Comparison of ENCODE assay signal across 8 cellular contexts in the genomic region with DNA sequence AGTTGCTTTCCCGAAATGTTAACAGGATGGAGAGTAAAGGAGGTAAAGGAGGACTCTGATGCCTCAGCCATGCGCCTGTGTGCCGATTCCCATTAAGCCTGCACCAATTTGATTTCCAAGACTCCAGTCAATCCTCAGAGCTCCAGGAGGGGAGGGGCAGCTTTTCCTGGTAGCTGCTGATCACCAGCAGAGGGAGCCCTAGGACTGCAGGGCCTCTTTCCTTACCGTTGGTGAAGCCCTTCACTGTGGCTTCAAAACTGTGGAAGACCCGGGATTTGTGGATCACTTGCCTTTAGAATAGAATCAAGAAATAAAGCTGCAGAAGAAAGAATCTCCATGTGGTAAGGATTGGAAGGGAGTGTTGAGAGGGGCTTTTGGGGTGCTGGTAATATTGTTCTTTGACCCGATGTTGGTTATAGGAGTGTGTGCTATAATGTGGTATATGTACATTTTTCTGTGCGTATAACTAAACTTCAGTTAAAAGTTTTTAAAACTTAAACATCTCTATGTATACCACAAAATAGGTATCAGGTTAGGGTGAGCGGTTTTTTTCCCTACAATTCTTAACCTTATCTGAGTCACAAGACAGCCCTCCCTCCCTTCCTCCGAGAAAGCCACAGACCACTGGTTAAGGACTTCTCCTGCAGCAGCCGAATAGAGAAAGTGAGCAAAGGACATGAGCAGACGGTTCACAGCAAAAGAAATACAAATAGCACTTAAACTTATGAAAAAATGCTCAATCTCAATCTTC. TPM values are rescaled to one million over a fixed set of nuclear protein-coding genes. Genes with fewer than 3 reads are reported as not detected.
DNase-seq lines count a peak whose midpoint lies in the region; ATAC-seq and TF ChIP-seq lines count a peak whose summit lies in the region.

No MANE protein-coding gene starts in this region.

- ATAC-seq in GM19397 (IDR thresholded peaks at IDR 0.05; ENCODE audit: unreplicated experiment) = no peak

- DNase-seq in Caki2 (ENCODE audit: low read depth) (peak; percentile 69), RKO (ENCODE audit: low spot score) (peak; percentile 86), fibroblast of the conjunctiva (ENCODE audit: low read depth) (peak; percentile 51), nucleus accumbens (lab: John Stamatoyannopoulos, UW) (peak in 44 of 56 donors; percentile 1 to 80 (median 30)), tibial artery (peak in 1 of 2 donors; percentile 41)
- DNase-seq in Jurkat, Clone E6-1 (ENCODE audit: low read depth, low spot score) = peak; percentile 90
- peak; percentile 44 to 52 for DNase-seq in activated T-helper 1 cell treated with anti-CD3 and anti-CD28 coated beads, Interleukin-2, amount 50 U/mL, for 16 hours (ENCODE audit: low read depth in 1 of 2, low spot score in 1 of 2)

- peaks cover 0 to 17% (median 0%) of the 10 kb centered on the region in 3 donors for H3K36me3 ChIP-seq in tibial artery

- in situ Hi-C loops in Caki2 (cut with HindIII; ENCODE audit: low pct_unique_long_range_greater_than_20kb, low sequenced_read_pairs) = no loop called here

- peak; percentile 58 to 59 for TF ChIP-seq CTCF in tibial artery (IDR thresholded peaks at IDR 0.05)

- H3K4me3 ChIP-seq in Jurkat, Clone E6-1 (ENCODE audit: low read length) = peak overlapping the region; percentile 35
- no peak overlapping the region for H3K4me3 ChIP-seq in tibial artery

- no peaks in the 10 kb centered on the region for H3K27me3 ChIP-seq in tibial artery

- no peak overlapping the region for H3K27ac ChIP-seq in tibial artery

- H3K4me1 ChIP-seq in tibial artery = peaks cover 0 to 12% (median 2%) of the 10 kb centered on the region in 4 donors

- no peaks in the 10 kb centered on the region for H3K9me3 ChIP-seq in tibial artery

- intact Hi-C loops in tibial artery (cut with DNase I; ENCODE audit: low total_unique reads) = loop anchor here (2.0 to 10.0 kb wide), 4 partner anchors 95 to 667 kb away; partner anchors contain the start of genes SERINC3 and YWHAB

RNA-seq across cellular contexts. Expression of gene OSER1, which starts 6.9 kb away (rescaled TPM):
- 72.4 and 79.6 TPM in 2 replicates for total RNA-seq in Caki2 (2014; rRNA removed; shearing (Covaris generic); ENCODE audit: low replicate concordance)
- polyA plus RNA-seq in Jurkat, Clone E6-1 (2012; ENCODE audit: insufficient read depth, insufficient read length) = 33.9 TPM

RNA-seq across cellular contexts. Expression of gene GDAP1L1, which starts 29.6 kb away (rescaled TPM):
- total RNA-seq in Caki2 (2014; rRNA removed; shearing (Covaris generic); ENCODE audit: low replicate concordance) = 0.37 TPM in 1 of 2 replicates, not detected in the other
- not detected for polyA plus RNA-seq in Jurkat, Clone E6-1 (2012; ENCODE audit: insufficient read depth, insufficient read length)

RNA-seq across cellular contexts. Expression of gene JPH2, which starts 30.5 kb away (rescaled TPM):
- total RNA-seq in Caki2 (2014; rRNA removed; shearing (Covaris generic); ENCODE audit: low replicate concordance) = 0.57 TPM in 1 of 2 replicates, not detected in the other
- not detected for polyA plus RNA-seq in Jurkat, Clone E6-1 (2012; ENCODE audit: insufficient read depth, insufficient read length)
